ENCODE assay signal across 1 cellular context in genomic region chr14:24430143-24430681, GRCh38.
TF ChIP-seq lines count a peak whose summit lies in the region.

No MANE protein-coding gene starts in this region.

TF ChIP-seq in HepG2, 621 proteins besides CTCF, POLR2A, EP300 and RAD21 (continues in another document):
- TF ChIP-seq SOX5 (CRISPR knock-in tag; IDR thresholded peaks at IDR 0.05; ENCODE audit: borderline replicate concordance) (peak; percentile 36; the same call in 1 of the 2 replicates), CENPBD1 (CRISPR knock-in tag; IDR thresholded peaks at IDR 0.05; ENCODE audit: borderline replicate concordance, low read depth) (no peak), ZNF264 (CRISPR knock-in tag; IDR thresholded peaks at IDR 0.05) (0 out of 2 replicates have a peak, but pooled peaks have one; percentile 7), ZNF772 (CRISPR knock-in tag; IDR thresholded peaks at IDR 0.05) (peak; percentile 7; the same call in 1 of the 2 replicates), HOXA3 (CRISPR knock-in tag; IDR thresholded peaks at IDR 0.05) (0 out of 2 replicates have a peak, but pooled peaks have one; percentile 42), NFYC (CRISPR knock-in tag; IDR thresholded peaks at IDR 0.05) (no peak), FOXC1 (CRISPR knock-in tag; IDR thresholded peaks at IDR 0.05; ENCODE audit: borderline replicate concordance) (peak; percentile 66), SATB2 (CRISPR knock-in tag; IDR thresholded peaks at IDR 0.05) (no peak), ZFP82 (CRISPR knock-in tag; IDR thresholded peaks at IDR 0.05; ENCODE audit: borderline replicate concordance) (no peak), TCF7L2 (IDR thresholded peaks at IDR 0.05; ENCODE audit: low read depth, low read length) (no peak), ZNF670 (CRISPR knock-in tag; IDR thresholded peaks at IDR 0.05; ENCODE audit: borderline replicate concordance) (no peak), ATF2 (CRISPR knock-in tag; IDR thresholded peaks at IDR 0.05) (no peak), MBD4 (IDR thresholded peaks at IDR 0.05; ENCODE audit: borderline replicate concordance, low read length) (no peak), NCOA2 (CRISPR knock-in tag; IDR thresholded peaks at IDR 0.05) (no peak), ZNF10 (CRISPR knock-in tag; IDR thresholded peaks at IDR 0.05; ENCODE audit: borderline replicate concordance, low read depth) (no peak), ETV5 (CRISPR knock-in tag; IDR thresholded peaks at IDR 0.05; ENCODE audit: borderline replicate concordance) (peak; percentile 74; the same call in 1 of the 2 replicates), ZNF784 (CRISPR knock-in tag; IDR thresholded peaks at IDR 0.05; ENCODE audit: borderline replicate concordance) (no peak), MXD3 (CRISPR knock-in tag; IDR thresholded peaks at IDR 0.05) (no peak), ZNF207 (IDR thresholded peaks at IDR 0.05; ENCODE audit: borderline replicate concordance) (no peak), ZFP90 (CRISPR knock-in tag; IDR thresholded peaks at IDR 0.05; ENCODE audit: borderline replicate concordance) (no peak), CBX1 (IDR thresholded peaks at IDR 0.05; ENCODE audit: low read depth) (peak; percentile 39), ZNF562 (CRISPR knock-in tag; IDR thresholded peaks at IDR 0.05; ENCODE audit: borderline replicate concordance) (no peak), IRF9 (CRISPR knock-in tag; IDR thresholded peaks at IDR 0.05; ENCODE audit: borderline replicate concordance) (no peak), TP53 (CRISPR knock-in tag; conservative IDR thresholded peaks at IDR 0.05) (no peak), MYNN (CRISPR knock-in tag; IDR thresholded peaks at IDR 0.05; ENCODE audit: low read depth) (0 out of 2 replicates have a peak, but pooled peaks have one; percentile 62), CC2D1A (CRISPR knock-in tag; IDR thresholded peaks at IDR 0.05) (peak; percentile 76; the same call in 1 of the 2 replicates), TGIF2 (CRISPR knock-in tag; IDR thresholded peaks at IDR 0.05) (0 out of 2 replicates have a peak, but pooled peaks have one; percentile 6), PLSCR1 (CRISPR knock-in tag; IDR thresholded peaks at IDR 0.05; ENCODE audit: borderline replicate concordance) (no peak), THAP9 (CRISPR knock-in tag; IDR thresholded peaks at IDR 0.05; ENCODE audit: borderline replicate concordance) (peak; percentile 33; the same call in 1 of the 2 replicates), MTF2 (CRISPR knock-in tag; IDR thresholded peaks at IDR 0.05; ENCODE audit: borderline replicate concordance) (0 out of 2 replicates have a peak, but pooled peaks have one; percentile 78), ZNF552 (CRISPR knock-in tag; IDR thresholded peaks at IDR 0.05; ENCODE audit: borderline replicate concordance) (0 out of 2 replicates have a peak, but pooled peaks have one; percentile 21), PRPF4 (IDR thresholded peaks at IDR 0.05; ENCODE audit: low read depth, low read length, poor library complexity, severe bottlenecking) (peak; percentile 74), RFXANK (CRISPR knock-in tag; IDR thresholded peaks at IDR 0.05) (no peak), GPN1 (CRISPR knock-in tag; IDR thresholded peaks at IDR 0.05; ENCODE audit: borderline replicate concordance) (peak; percentile 14; the same call in 1 of the 2 replicates), UBTF (CRISPR knock-in tag; IDR thresholded peaks at IDR 0.05) (0 out of 2 replicates have a peak, but pooled peaks have one; percentile 45), EEA1 (CRISPR knock-in tag; IDR thresholded peaks at IDR 0.05; ENCODE audit: borderline replicate concordance) (0 out of 2 replicates have a peak, but pooled peaks have one; percentile 34), EED (CRISPR knock-in tag; IDR thresholded peaks at IDR 0.05) (no peak), HMGXB4 (CRISPR knock-in tag; IDR thresholded peaks at IDR 0.05; ENCODE audit: borderline replicate concordance in 1 of 2, low read depth in 1 of 2) (no peak), ZFP41 (CRISPR knock-in tag; IDR thresholded peaks at IDR 0.05; ENCODE audit: borderline replicate concordance) (peak; percentile 86; the same call in 1 of the 2 replicates), PHF20 (CRISPR knock-in tag; IDR thresholded peaks at IDR 0.05) (no peak), CEBPG (CRISPR knock-in tag; IDR thresholded peaks at IDR 0.05) (no peak), ZNF296 (CRISPR knock-in tag; conservative IDR thresholded peaks at IDR 0.05) (no peak), ZNF891 (CRISPR knock-in tag; IDR thresholded peaks at IDR 0.05) (no peak), ZNF431 (CRISPR knock-in tag; IDR thresholded peaks at IDR 0.05; ENCODE audit: borderline replicate concordance, low read depth) (no peak), FOXP4 (CRISPR knock-in tag; IDR thresholded peaks at IDR 0.05) (peak; percentile 53; the same call in 1 of the 2 replicates), ZNF235 (CRISPR knock-in tag; IDR thresholded peaks at IDR 0.05; ENCODE audit: borderline replicate concordance) (no peak), FOXA3 (CRISPR knock-in tag; IDR thresholded peaks at IDR 0.05) (peak; percentile 78; the same call in 1 of the 2 replicates)
